22 cellular contexts compared by ENCODE assay signal in the genomic region with DNA sequence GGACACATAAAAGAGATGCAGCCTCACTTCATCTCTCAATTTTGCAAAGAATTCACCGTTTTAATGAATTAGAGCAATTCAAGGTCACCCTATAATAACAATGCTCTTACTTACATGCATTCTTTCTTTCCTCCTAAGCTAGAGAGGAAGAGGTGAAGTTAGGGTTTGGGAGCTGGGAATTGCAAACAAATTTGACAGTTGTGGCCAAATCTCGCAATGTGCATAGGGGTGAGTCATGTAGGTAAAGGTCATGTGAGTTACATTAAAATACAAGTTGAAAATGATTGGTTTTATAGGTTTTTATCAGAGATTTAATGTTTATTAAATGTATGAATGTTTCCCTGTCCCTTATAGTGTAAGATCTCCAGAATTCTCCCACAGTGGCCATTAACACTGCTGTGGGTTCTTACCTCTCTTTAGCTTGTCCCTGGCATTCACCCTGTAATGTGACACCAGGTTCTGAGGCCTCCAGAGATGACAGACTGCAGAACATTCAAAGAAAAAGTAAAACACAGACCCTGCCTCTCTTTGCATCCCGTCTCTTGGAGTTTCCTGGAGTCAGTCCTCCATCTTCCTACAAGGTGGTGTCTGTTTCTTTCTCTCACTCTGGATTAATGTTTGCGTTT. TPM values are rescaled to one million over a fixed set of nuclear protein-coding genes. Genes with fewer than 3 reads are reported as not detected.
DNase-seq lines count a peak whose midpoint lies in the region; ATAC-seq and TF ChIP-seq lines count a peak whose summit lies in the region.
"Had no signal": no experiment of that assay in that cellular context is flagged by ENCODE, and none has a peak within 500 bp of the region (broad histone marks: within the 10 kb centered on the region; RNA-seq: fewer than 3 reads in every experiment).

No MANE protein-coding gene starts in this region.

- TF ChIP-seq CTCF in 22Rv1 (IDR thresholded peaks at IDR 0.05): no peak

- no peak for ATAC-seq in HG02884 (IDR thresholded peaks at IDR 0.05; ENCODE audit: unreplicated experiment)
- ATAC-seq: activated CD4-positive, CD25-positive, alpha-beta regulatory T cell treated with anti-CD3 and anti-CD28 coated beads, Interleukin-2, amount 50 U/mL, for 24 hours; CD8-positive, alpha-beta T cell; effector memory CD8-positive, alpha-beta T cell; right cardiac atrium; T-helper 17 cell had no signal

- H3K27ac ChIP-seq in 22Rv1: 0 out of 2 replicates have a peak overlapping the region, but pooled peaks have one; percentile 17
- H3K27ac ChIP-seq: KMS-11 had no signal

- DNase-seq in HT-29 (ENCODE audit: low spot score) (peak; percentile 38), amniotic epithelial cell (ENCODE audit: low read depth) (peak; percentile 14), left kidney (ENCODE audit: low read depth, low spot score) (peak; percentile 53), NCI-H748 (lab: John Stamatoyannopoulos, UW; ENCODE audit: unreplicated experiment) (no peak), NCI-H1436 treated with DMSO at 0.1 percent for 48 hours (lab: John Stamatoyannopoulos, UW) (no peak)
- no peak for DNase-seq in stimulated activated naive CD4-positive, alpha-beta T cell (lab: John Stamatoyannopoulos, UW)
- DNase-seq: CD8-positive, alpha-beta T cell; cerebellar nuclear complex; effector memory CD8-positive, alpha-beta T cell; hippocampal formation; kidney glomerular epithelial cell; NCI-H146; NCI-H345; SHP77 treated with DMSO at 0.1 percent for 48 hours; stimulated activated CD4-positive, alpha-beta T cell treated with anti-CD3 and anti-CD28 coated beads, Interleukin-15, amount 100 ng/mL, for 24 hours; stimulated activated naive CD4-positive, alpha-beta T cell treated with Interleukin-2 at 50 U/mL for 16 hours; T-helper 17 cell had no signal

RNA-seq across cellular contexts. Expression of a gene that starts 53.7 kb away (rescaled TPM):
- 5.6 and 8.5 TPM in 2 replicates for total RNA-seq in HT-29 (2014; rRNA removed; shearing (Covaris generic))

Comparison
In these comparisons a context has a peak if more than half of its experiments do, and no peak if none do; other contexts are left out.
1. DNase-seq: peak in HT-29 (single experiment), amniotic epithelial cell (single experiment) and left kidney (single experiment); none in NCI-H748 (single experiment), stimulated activated naive CD4-positive, alpha-beta T cell (0 of 6) and NCI-H1436 treated with DMSO at 0.1 percent for 48 hours (single experiment).